In genomic region chr1:41608242-41608641, GRCh38 we compare ENCODE assay signal across 14 cellular contexts.
A peak's percentile ranks its signal among the peaks of the same experiment; 100 is the strongest.
DNase-seq lines count a peak whose midpoint lies in the region; ATAC-seq and TF ChIP-seq lines count a peak whose summit lies in the region.
"Had no signal": no experiment of that assay in that cellular context is flagged by ENCODE, and none has a peak within 500 bp of the region (broad histone marks: within the 10 kb centered on the region; RNA-seq: fewer than 3 reads in every experiment).

No MANE protein-coding gene starts in this region.

- 0 out of 2 replicates have a peak, but pooled peaks cover under 1% of the 10 kb centered on the region for H3F3A ChIP-seq in GM23248 (ENCODE audit: insufficient read depth)

- intact Hi-C loops in sciatic nerve (cut with DNase I) = no loop called here

- no peaks in the 10 kb centered on the region for H3K36me3 ChIP-seq in GM23248 (ENCODE audit: low read depth)

- 37 to 48% methylated on average over 4 of the region's 4 CpGs for WGBS in GM23248 (ENCODE audit: low coverage in 1 of 2, low lambda C conversion rate in 2 of 2, missing lambda C conversion rate in 2 of 2), 2 experiments

- in situ Hi-C loops in GM23248 (cut with MboI) = no loop called here

- peak; percentile 47 for DNase-seq in GM23248
- DNase-seq in fibroblast of the aortic adventitia (ENCODE audit: low read depth) = peak; percentile 66
- no peak for DNase-seq in sciatic nerve (ENCODE audit: low spot score)
- DNase-seq in stimulated activated CD4-positive, alpha-beta T cell treated with anti-CD3 and anti-CD28 coated beads, Interleukin-4, amount 100 ng/mL, for 1 hour = no peak
- no peak for DNase-seq in nephron progenitor cell
- DNase-seq in foreskin keratinocyte = no peak
- DNase-seq: activated naive CD8-positive, alpha-beta T cell treated with anti-CD3 and anti-CD28 coated beads, Interleukin-2, amount 10 ng/mL, durations not matched to agents 7 days and 5 days; dermis blood vessel endothelial cell; DMS53; NCI-H1417; SK-N-SH had no signal

- H3K79me2 ChIP-seq in GM23248 (ENCODE audit: insufficient read depth) = no peaks in the 10 kb centered on the region

- H3K4me1 ChIP-seq in GM23248 (ENCODE audit: insufficient read depth) = peaks cover 2% of the 10 kb centered on the region
- H3K4me1 ChIP-seq in foreskin keratinocyte = no peaks in the 10 kb centered on the region

- H3K27ac ChIP-seq in GM23248 = no peak overlapping the region
- no peak overlapping the region for H3K27ac ChIP-seq in foreskin keratinocyte
- H3K27ac ChIP-seq: C4-2B, HL-60 had no signal

- no peaks in the 10 kb centered on the region for H3K27me3 ChIP-seq in GM23248 (replicated peaks; ENCODE audit: insufficient read depth)
- H3K27me3 ChIP-seq in foreskin keratinocyte = no peaks in the 10 kb centered on the region

- no peaks in the 10 kb centered on the region for H3K9me3 Mint-ChIP-seq in activated T-helper 17 cell treated with anti-CD3 and anti-CD28 coated beads, Interleukin-2, amount 50 U/mL, for 72 hours
- H3K9me3 Mint-ChIP-seq in nephron progenitor cell = peaks cover 8% of the 10 kb centered on the region

- H3K9me3 ChIP-seq in GM23248 (ENCODE audit: low read depth) = no peaks in the 10 kb centered on the region
- H3K9me3 ChIP-seq: SK-N-SH had no signal

- H3K4me1 Mint-ChIP-seq in activated T-helper 17 cell treated with anti-CD3 and anti-CD28 coated beads, Interleukin-2, amount 50 U/mL, for 72 hours = peaks cover 19% of the 10 kb centered on the region
- H3K4me1 Mint-ChIP-seq in nephron progenitor cell = no peaks in the 10 kb centered on the region

- H4K20me1 ChIP-seq in GM23248 (ENCODE audit: insufficient read depth) = no peaks in the 10 kb centered on the region

- H3K27me3 Mint-ChIP-seq in activated T-helper 17 cell treated with anti-CD3 and anti-CD28 coated beads, Interleukin-2, amount 50 U/mL, for 72 hours = no peaks in the 10 kb centered on the region
- peaks cover 8% of the 10 kb centered on the region for H3K27me3 Mint-ChIP-seq in nephron progenitor cell (ENCODE audit: low read depth, poor library complexity)
- H3K27me3 Mint-ChIP-seq: activated naive CD8-positive, alpha-beta T cell treated with anti-CD3 and anti-CD28 coated beads, Interleukin-2, amount 10 ng/mL, durations not matched to agents 7 days and 5 days had no signal

- H3K4me3 ChIP-seq in GM23248 (no peak overlapping the region), fibroblast of the aortic adventitia (ENCODE audit: low read depth, low read length) (no peak overlapping the region)

- no peak for ATAC-seq in activated T-helper 17 cell treated with anti-CD3 and anti-CD28 coated beads, Interleukin-2, amount 50 U/mL, for 72 hours (replicated peaks)
- ATAC-seq in sciatic nerve (peak; percentile 44), foreskin keratinocyte (no peak)

- H3K9me2 ChIP-seq in GM23248 (ENCODE audit: insufficient read depth) = no peaks in the 10 kb centered on the region; the same call in 1 of the 2 replicates
- H3K9me2 ChIP-seq: SK-N-SH had no signal

- no peak overlapping the region for H2AFZ ChIP-seq in GM23248

- TF ChIP-seq CTCF in fibroblast of the aortic adventitia (IDR thresholded peaks at IDR 0.05; ENCODE audit: insufficient read depth, low read length) (no peak), nephron progenitor cell (IDR thresholded peaks at IDR 0.05) (no peak), foreskin keratinocyte (conservative IDR thresholded peaks at IDR 0.05) (no peak)

- no peak overlapping the region for H3K4me2 ChIP-seq in GM23248 (ENCODE audit: unreplicated experiment)
- H3K4me2 ChIP-seq: SK-N-SH had no signal

- H3K4me3 Mint-ChIP-seq in activated T-helper 17 cell treated with anti-CD3 and anti-CD28 coated beads, Interleukin-2, amount 50 U/mL, for 72 hours = no peak overlapping the region
- no peak overlapping the region for H3K4me3 Mint-ChIP-seq in nephron progenitor cell
- H3K4me3 Mint-ChIP-seq: activated naive CD8-positive, alpha-beta T cell treated with anti-CD3 and anti-CD28 coated beads, Interleukin-2, amount 10 ng/mL, durations not matched to agents 7 days and 5 days had no signal

- H3K27ac Mint-ChIP-seq in activated T-helper 17 cell treated with anti-CD3 and anti-CD28 coated beads, Interleukin-2, amount 50 U/mL, for 72 hours = peak overlapping the region; percentile 23
- no peak overlapping the region for H3K27ac Mint-ChIP-seq in nephron progenitor cell
- H3K27ac Mint-ChIP-seq: activated naive CD8-positive, alpha-beta T cell treated with anti-CD3 and anti-CD28 coated beads, Interleukin-2, amount 10 ng/mL, durations not matched to agents 7 days and 5 days had no signal

- H3K9ac ChIP-seq in GM23248 = no peak overlapping the region
- H3K9ac ChIP-seq: SK-N-SH had no signal

- peaks cover 36% of the 10 kb centered on the region for H3K36me3 Mint-ChIP-seq in activated T-helper 17 cell treated with anti-CD3 and anti-CD28 coated beads, Interleukin-2, amount 50 U/mL, for 72 hours (ENCODE audit: low read depth)
- no peaks in the 10 kb centered on the region for H3K36me3 Mint-ChIP-seq in nephron progenitor cell (ENCODE audit: low read depth)

Comparison
In these comparisons a context has a peak if more than half of its experiments do, and no peak if none do; other contexts are left out.
1. DNase-seq: peak in GM23248 (single experiment) and fibroblast of the aortic adventitia (single experiment); none in sciatic nerve (single experiment), stimulated activated CD4-positive, alpha-beta T cell treated with anti-CD3 and anti-CD28 coated beads, Interleukin-4, amount 100 ng/mL, for 1 hour (single experiment), nephron progenitor cell (single experiment) and foreskin keratinocyte (0 of 2).